ENCODE assay signal across 1 cellular context in genomic region chr1:151540021-151540981, GRCh38.
TF ChIP-seq lines count a peak whose summit lies in the region.

A gene with protein sequence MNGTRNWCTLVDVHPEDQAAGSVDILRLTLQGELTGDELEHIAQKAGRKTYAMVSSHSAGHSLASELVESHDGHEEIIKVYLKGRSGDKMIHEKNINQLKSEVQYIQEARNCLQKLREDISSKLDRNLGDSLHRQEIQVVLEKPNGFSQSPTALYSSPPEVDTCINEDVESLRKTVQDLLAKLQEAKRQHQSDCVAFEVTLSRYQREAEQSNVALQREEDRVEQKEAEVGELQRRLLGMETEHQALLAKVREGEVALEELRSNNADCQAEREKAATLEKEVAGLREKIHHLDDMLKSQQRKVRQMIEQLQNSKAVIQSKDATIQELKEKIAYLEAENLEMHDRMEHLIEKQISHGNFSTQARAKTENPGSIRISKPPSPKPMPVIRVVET (plus strand): TSS chr1:151540309. CDS start chr1:151540367, 58 bp downstream.

TF ChIP-seq in HepG2, 621 proteins besides CTCF, POLR2A, EP300 and RAD21 (continued from another document and continues in another):
- TF ChIP-seq, protein P1, sequence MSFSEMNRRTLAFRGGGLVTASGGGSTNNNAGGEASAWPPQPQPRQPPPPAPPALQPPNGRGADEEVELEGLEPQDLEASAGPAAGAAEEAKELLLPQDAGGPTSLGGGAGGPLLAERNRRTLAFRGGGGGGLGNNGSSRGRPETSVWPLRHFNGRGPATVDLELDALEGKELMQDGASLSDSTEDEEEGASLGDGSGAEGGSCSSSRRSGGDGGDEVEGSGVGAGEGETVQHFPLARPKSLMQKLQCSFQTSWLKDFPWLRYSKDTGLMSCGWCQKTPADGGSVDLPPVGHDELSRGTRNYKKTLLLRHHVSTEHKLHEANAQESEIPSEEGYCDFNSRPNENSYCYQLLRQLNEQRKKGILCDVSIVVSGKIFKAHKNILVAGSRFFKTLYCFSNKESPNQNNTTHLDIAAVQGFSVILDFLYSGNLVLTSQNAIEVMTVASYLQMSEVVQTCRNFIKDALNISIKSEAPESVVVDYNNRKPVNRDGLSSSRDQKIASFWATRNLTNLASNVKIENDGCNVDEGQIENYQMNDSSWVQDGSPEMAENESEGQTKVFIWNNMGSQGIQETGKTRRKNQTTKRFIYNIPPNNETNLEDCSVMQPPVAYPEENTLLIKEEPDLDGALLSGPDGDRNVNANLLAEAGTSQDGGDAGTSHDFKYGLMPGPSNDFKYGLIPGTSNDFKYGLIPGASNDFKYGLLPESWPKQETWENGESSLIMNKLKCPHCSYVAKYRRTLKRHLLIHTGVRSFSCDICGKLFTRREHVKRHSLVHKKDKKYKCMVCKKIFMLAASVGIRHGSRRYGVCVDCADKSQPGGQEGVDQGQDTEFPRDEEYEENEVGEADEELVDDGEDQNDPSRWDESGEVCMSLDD (CRISPR knock-in tag; IDR thresholded peaks at IDR 0.05; ENCODE audit: borderline replicate concordance) = no peak
- TF ChIP-seq ZNF296 (CRISPR knock-in tag; conservative IDR thresholded peaks at IDR 0.05) (no peak), ZNF841 (CRISPR knock-in tag; IDR thresholded peaks at IDR 0.05; ENCODE audit: borderline replicate concordance) (no peak), SP140L (CRISPR knock-in tag; IDR thresholded peaks at IDR 0.05; ENCODE audit: borderline replicate concordance) (no peak), NFYB (CRISPR knock-in tag; IDR thresholded peaks at IDR 0.05) (peak; percentile 40; the same call in 1 of the 2 replicates), ZNF552 (CRISPR knock-in tag; IDR thresholded peaks at IDR 0.05; ENCODE audit: borderline replicate concordance) (no peak; the same call in 1 of the 2 replicates), ZNF75D (CRISPR knock-in tag; IDR thresholded peaks at IDR 0.05; ENCODE audit: borderline replicate concordance) (no peak), ZNF431 (CRISPR knock-in tag; IDR thresholded peaks at IDR 0.05; ENCODE audit: borderline replicate concordance, low read depth) (no peak), LBX2 (CRISPR knock-in tag; IDR thresholded peaks at IDR 0.05; ENCODE audit: borderline replicate concordance) (no peak), ZNF720 (CRISPR knock-in tag; IDR thresholded peaks at IDR 0.05) (no peak), THAP11 (CRISPR knock-in tag; IDR thresholded peaks at IDR 0.05) (peak; percentile 67), STAT6 (CRISPR knock-in tag; IDR thresholded peaks at IDR 0.05; ENCODE audit: borderline replicate concordance) (no peak), ZNF17 (CRISPR knock-in tag; IDR thresholded peaks at IDR 0.05) (no peak), SRSF9 (IDR thresholded peaks at IDR 0.05; ENCODE audit: borderline replicate concordance, insufficient read depth, low read depth, low read length, poor library complexity, severe bottlenecking) (no peak), ZFP90 (CRISPR knock-in tag; IDR thresholded peaks at IDR 0.05; ENCODE audit: borderline replicate concordance) (peak; percentile 64; the same call in 1 of the 2 replicates), ZNF660 (CRISPR knock-in tag; IDR thresholded peaks at IDR 0.05; ENCODE audit: borderline replicate concordance, low read depth) (no peak), FOXM1 (CRISPR knock-in tag; IDR thresholded peaks at IDR 0.05) (no peak), ZNF724P (CRISPR knock-in tag; IDR thresholded peaks at IDR 0.05; ENCODE audit: borderline replicate concordance) (0 out of 2 replicates have a peak, but pooled peaks have one; percentile 22), NFYC (CRISPR knock-in tag; IDR thresholded peaks at IDR 0.05) (0 out of 2 replicates have a peak, but pooled peaks have one; percentile 41), MYC (CRISPR knock-in tag; IDR thresholded peaks at IDR 0.05; ENCODE audit: borderline replicate concordance) (peak; percentile 58; the same call in 1 of the 2 replicates), NFE2L2 (IDR thresholded peaks at IDR 0.05; ENCODE audit: low read length) (no peak)
- TF ChIP-seq, protein P2, sequence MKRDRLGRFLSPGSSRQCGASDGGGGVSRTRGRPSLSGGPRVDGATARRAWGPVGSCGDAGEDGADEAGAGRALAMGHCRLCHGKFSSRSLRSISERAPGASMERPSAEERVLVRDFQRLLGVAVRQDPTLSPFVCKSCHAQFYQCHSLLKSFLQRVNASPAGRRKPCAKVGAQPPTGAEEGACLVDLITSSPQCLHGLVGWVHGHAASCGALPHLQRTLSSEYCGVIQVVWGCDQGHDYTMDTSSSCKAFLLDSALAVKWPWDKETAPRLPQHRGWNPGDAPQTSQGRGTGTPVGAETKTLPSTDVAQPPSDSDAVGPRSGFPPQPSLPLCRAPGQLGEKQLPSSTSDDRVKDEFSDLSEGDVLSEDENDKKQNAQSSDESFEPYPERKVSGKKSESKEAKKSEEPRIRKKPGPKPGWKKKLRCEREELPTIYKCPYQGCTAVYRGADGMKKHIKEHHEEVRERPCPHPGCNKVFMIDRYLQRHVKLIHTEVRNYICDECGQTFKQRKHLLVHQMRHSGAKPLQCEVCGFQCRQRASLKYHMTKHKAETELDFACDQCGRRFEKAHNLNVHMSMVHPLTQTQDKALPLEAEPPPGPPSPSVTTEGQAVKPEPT (CRISPR knock-in tag; IDR thresholded peaks at IDR 0.05; ENCODE audit: low read depth) = no peak
- TF ChIP-seq, protein P3, sequence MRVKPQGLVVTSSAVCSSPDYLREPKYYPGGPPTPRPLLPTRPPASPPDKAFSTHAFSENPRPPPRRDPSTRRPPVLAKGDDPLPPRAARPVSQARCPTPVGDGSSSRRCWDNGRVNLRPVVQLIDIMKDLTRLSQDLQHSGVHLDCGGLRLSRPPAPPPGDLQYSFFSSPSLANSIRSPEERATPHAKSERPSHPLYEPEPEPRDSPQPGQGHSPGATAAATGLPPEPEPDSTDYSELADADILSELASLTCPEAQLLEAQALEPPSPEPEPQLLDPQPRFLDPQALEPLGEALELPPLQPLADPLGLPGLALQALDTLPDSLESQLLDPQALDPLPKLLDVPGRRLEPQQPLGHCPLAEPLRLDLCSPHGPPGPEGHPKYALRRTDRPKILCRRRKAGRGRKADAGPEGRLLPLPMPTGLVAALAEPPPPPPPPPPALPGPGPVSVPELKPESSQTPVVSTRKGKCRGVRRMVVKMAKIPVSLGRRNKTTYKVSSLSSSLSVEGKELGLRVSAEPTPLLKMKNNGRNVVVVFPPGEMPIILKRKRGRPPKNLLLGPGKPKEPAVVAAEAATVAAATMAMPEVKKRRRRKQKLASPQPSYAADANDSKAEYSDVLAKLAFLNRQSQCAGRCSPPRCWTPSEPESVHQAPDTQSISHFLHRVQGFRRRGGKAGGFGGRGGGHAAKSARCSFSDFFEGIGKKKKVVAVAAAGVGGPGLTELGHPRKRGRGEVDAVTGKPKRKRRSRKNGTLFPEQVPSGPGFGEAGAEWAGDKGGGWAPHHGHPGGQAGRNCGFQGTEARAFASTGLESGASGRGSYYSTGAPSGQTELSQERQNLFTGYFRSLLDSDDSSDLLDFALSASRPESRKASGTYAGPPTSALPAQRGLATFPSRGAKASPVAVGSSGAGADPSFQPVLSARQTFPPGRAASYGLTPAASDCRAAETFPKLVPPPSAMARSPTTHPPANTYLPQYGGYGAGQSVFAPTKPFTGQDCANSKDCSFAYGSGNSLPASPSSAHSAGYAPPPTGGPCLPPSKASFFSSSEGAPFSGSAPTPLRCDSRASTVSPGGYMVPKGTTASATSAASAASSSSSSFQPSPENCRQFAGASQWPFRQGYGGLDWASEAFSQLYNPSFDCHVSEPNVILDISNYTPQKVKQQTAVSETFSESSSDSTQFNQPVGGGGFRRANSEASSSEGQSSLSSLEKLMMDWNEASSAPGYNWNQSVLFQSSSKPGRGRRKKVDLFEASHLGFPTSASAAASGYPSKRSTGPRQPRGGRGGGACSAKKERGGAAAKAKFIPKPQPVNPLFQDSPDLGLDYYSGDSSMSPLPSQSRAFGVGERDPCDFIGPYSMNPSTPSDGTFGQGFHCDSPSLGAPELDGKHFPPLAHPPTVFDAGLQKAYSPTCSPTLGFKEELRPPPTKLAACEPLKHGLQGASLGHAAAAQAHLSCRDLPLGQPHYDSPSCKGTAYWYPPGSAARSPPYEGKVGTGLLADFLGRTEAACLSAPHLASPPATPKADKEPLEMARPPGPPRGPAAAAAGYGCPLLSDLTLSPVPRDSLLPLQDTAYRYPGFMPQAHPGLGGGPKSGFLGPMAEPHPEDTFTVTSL (CRISPR knock-in tag; IDR thresholded peaks at IDR 0.05; ENCODE audit: borderline replicate concordance) = no peak
- TF ChIP-seq, protein P4, sequence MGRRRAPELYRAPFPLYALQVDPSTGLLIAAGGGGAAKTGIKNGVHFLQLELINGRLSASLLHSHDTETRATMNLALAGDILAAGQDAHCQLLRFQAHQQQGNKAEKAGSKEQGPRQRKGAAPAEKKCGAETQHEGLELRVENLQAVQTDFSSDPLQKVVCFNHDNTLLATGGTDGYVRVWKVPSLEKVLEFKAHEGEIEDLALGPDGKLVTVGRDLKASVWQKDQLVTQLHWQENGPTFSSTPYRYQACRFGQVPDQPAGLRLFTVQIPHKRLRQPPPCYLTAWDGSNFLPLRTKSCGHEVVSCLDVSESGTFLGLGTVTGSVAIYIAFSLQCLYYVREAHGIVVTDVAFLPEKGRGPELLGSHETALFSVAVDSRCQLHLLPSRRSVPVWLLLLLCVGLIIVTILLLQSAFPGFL (CRISPR knock-in tag; IDR thresholded peaks at IDR 0.05) = no peak
- TF ChIP-seq, protein P5, sequence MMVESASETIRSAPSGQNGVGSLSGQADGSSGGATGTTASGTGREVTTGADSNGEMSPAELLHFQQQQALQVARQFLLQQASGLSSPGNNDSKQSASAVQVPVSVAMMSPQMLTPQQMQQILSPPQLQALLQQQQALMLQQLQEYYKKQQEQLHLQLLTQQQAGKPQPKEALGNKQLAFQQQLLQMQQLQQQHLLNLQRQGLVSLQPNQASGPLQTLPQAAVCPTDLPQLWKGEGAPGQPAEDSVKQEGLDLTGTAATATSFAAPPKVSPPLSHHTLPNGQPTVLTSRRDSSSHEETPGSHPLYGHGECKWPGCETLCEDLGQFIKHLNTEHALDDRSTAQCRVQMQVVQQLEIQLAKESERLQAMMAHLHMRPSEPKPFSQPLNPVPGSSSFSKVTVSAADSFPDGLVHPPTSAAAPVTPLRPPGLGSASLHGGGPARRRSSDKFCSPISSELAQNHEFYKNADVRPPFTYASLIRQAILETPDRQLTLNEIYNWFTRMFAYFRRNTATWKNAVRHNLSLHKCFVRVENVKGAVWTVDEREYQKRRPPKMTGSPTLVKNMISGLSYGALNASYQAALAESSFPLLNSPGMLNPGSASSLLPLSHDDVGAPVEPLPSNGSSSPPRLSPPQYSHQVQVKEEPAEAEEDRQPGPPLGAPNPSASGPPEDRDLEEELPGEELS (CRISPR knock-in tag; IDR thresholded peaks at IDR 0.05) = peak; percentile 12; the same call in 1 of the 2 replicates
- TF ChIP-seq, protein P6, sequence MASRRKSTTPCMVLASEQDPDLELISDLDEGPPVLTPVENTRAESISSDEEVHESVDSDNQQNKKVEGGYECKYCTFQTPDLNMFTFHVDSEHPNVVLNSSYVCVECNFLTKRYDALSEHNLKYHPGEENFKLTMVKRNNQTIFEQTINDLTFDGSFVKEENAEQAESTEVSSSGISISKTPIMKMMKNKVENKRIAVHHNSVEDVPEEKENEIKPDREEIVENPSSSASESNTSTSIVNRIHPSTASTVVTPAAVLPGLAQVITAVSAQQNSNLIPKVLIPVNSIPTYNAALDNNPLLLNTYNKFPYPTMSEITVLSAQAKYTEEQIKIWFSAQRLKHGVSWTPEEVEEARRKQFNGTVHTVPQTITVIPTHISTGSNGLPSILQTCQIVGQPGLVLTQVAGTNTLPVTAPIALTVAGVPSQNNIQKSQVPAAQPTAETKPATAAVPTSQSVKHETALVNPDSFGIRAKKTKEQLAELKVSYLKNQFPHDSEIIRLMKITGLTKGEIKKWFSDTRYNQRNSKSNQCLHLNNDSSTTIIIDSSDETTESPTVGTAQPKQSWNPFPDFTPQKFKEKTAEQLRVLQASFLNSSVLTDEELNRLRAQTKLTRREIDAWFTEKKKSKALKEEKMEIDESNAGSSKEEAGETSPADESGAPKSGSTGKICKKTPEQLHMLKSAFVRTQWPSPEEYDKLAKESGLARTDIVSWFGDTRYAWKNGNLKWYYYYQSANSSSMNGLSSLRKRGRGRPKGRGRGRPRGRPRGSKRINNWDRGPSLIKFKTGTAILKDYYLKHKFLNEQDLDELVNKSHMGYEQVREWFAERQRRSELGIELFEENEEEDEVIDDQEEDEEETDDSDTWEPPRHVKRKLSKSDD (CRISPR knock-in tag; IDR thresholded peaks at IDR 0.05; ENCODE audit: low read depth) = no peak
- TF ChIP-seq, protein P7, sequence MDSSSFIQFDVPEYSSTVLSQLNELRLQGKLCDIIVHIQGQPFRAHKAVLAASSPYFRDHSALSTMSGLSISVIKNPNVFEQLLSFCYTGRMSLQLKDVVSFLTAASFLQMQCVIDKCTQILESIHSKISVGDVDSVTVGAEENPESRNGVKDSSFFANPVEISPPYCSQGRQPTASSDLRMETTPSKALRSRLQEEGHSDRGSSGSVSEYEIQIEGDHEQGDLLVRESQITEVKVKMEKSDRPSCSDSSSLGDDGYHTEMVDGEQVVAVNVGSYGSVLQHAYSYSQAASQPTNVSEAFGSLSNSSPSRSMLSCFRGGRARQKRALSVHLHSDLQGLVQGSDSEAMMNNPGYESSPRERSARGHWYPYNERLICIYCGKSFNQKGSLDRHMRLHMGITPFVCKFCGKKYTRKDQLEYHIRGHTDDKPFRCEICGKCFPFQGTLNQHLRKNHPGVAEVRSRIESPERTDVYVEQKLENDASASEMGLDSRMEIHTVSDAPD (CRISPR knock-in tag; IDR thresholded peaks at IDR 0.05) = 0 out of 2 replicates have a peak, but pooled peaks have one; percentile 48
